In the genomic region with DNA sequence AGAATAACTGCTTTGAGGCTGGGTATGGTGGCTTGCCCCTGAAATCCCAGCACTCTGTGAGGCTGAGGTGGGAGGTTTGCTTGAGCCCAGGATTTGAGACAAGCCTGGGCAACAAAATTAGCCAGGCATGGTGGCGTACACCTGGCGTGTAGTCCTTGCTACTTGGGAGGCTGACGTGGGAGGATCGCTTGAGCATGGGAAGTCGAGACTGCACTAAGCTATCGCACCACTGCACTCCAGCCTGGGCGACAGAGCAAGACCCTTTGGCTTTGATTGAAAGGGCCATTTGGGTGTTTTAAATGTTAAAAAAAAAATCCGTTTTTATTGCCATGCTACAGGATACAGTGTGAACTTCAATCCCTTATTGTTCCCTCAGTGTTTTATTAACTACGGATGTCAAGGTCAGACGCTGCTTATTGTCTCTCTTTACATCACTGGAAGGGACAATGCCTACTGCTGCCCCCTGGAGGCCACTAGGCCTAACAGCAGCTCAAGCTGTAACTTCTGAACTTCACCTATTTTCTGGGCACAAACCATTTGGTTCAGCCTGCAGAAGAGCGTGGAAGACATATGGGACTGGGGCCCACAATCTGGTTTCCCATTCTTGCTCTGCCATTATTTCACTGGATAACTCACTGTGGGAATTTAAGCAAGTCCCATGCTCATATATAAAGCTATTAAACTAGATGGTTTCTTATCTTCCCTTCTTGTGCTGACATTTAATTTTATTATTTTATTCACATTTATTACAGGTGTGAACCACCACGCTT, we compare ENCODE assay signal across 8 cellular contexts. TPM values are rescaled to one million over a fixed set of nuclear protein-coding genes. Genes with fewer than 3 reads are reported as not detected.
DNase-seq lines count a peak whose midpoint lies in the region; ATAC-seq and TF ChIP-seq lines count a peak whose summit lies in the region.

No MANE protein-coding gene starts in this region.

- ATAC-seq in right cardiac atrium: peak; percentile 62 to 74
- ATAC-seq in GM18519 (IDR thresholded peaks at IDR 0.05; ENCODE audit: low FRiP score, unreplicated experiment): no peak
- ATAC-seq in GM18517 (IDR thresholded peaks at IDR 0.05; ENCODE audit: unreplicated experiment): no peak

- H3K27ac ChIP-seq in right cardiac atrium (ENCODE audit: low read length): no peak overlapping the region
- no peak overlapping the region for H3K27ac ChIP-seq in sigmoid colon

- WGBS in right cardiac atrium: 53% methylated on average over 12 of the region's 12 CpGs
- WGBS in sigmoid colon, 2 donors: 12 to 49% methylated on average over 12 of the region's 12 CpGs

- no peak for TF ChIP-seq POLR2A in sigmoid colon (IDR thresholded peaks at IDR 0.05)

- peaks cover 11% of the 10 kb centered on the region for H3K27me3 Mint-ChIP-seq in T-helper 2 cell treated with Interferon-gamma antibody and Interleukin-4, amounts not matched to agents 5 μg/mL and 100 μg/mL, for 36 hours (ENCODE audit: low read depth)

- peak; percentile 93 for TF ChIP-seq CTCF in GM12865 (IDR thresholded peaks at IDR 0.05; ENCODE audit: insufficient read depth, low read depth, low read length, missing control alignments)
- TF ChIP-seq CTCF in sigmoid colon (IDR thresholded peaks at IDR 0.05): peak; percentile 83 to 92 (median 90)

- H3K4me1 ChIP-seq in right cardiac atrium (ENCODE audit: control insufficient read depth, insufficient read depth, low read length) (no peaks in the 10 kb centered on the region), sigmoid colon (peaks cover 0 to 4% (median 0%) of the 10 kb centered on the region in 4 donors)

- H3K9me3 ChIP-seq in right cardiac atrium (ENCODE audit: control insufficient read depth, low read length) (no peaks in the 10 kb centered on the region), sigmoid colon (no peaks in the 10 kb centered on the region)

- no peaks in the 10 kb centered on the region for H3K27me3 ChIP-seq in right cardiac atrium (ENCODE audit: control insufficient read depth, insufficient read depth)
- H3K27me3 ChIP-seq in sigmoid colon: no peaks in the 10 kb centered on the region

- no peaks in the 10 kb centered on the region for H3K36me3 ChIP-seq in sigmoid colon

- H3K9me3 Mint-ChIP-seq in T-helper 2 cell treated with Interferon-gamma antibody and Interleukin-4, amounts not matched to agents 5 μg/mL and 100 μg/mL, for 36 hours: no peaks in the 10 kb centered on the region

- intact Hi-C loops in right cardiac atrium (cut with DNase I): loop anchor here (2.0 to 10.0 kb wide), 4 partner anchors 114 to 308 kb away; no protein-coding TSS in a partner anchor
- intact Hi-C loops in sigmoid colon (cut with DNase I): loop anchor here (1.0 to 5.0 kb wide), 2 partner anchors 114 to 310 kb away; no protein-coding TSS in a partner anchor

- DNase-seq in GM12865 (ENCODE audit: low read depth): peak; percentile 74
- peak; percentile 65 for DNase-seq in NCI-H1436 treated with DMSO at 0.1 percent for 48 hours (lab: John Stamatoyannopoulos, UW)
- peak; percentile 51 for DNase-seq in T-helper 2 cell treated with Interferon-gamma antibody and Interleukin-4, amounts not matched to agents 5 μg/mL and 100 μg/mL, for 36 hours (ENCODE audit: low spot score)
- peak in 36 of 56 donors; percentile 2 to 73 (median 16) for DNase-seq in amygdala (lab: John Stamatoyannopoulos, UW)
- DNase-seq in right cardiac atrium: peak; percentile 58 to 80 (median 78)
- DNase-seq in sigmoid colon: peak; percentile 81

- H3K4me3 ChIP-seq in GM12865 (ENCODE audit: low read depth, low read length): no peak overlapping the region
- H3K4me3 ChIP-seq in right cardiac atrium (ENCODE audit: low read length): no peak overlapping the region
- H3K4me3 ChIP-seq in sigmoid colon: no peak overlapping the region

- no peak for TF ChIP-seq EP300 in sigmoid colon (IDR thresholded peaks at IDR 0.05)

- H3K27ac Mint-ChIP-seq in T-helper 2 cell treated with Interferon-gamma antibody and Interleukin-4, amounts not matched to agents 5 μg/mL and 100 μg/mL, for 36 hours: no peak overlapping the region

- H3K36me3 Mint-ChIP-seq in T-helper 2 cell treated with Interferon-gamma antibody and Interleukin-4, amounts not matched to agents 5 μg/mL and 100 μg/mL, for 36 hours (ENCODE audit: low read depth): no peaks in the 10 kb centered on the region

- no peak overlapping the region for H3K4me3 Mint-ChIP-seq in T-helper 2 cell treated with Interferon-gamma antibody and Interleukin-4, amounts not matched to agents 5 μg/mL and 100 μg/mL, for 36 hours

- peaks cover 27% of the 10 kb centered on the region for H3K4me1 Mint-ChIP-seq in T-helper 2 cell treated with Interferon-gamma antibody and Interleukin-4, amounts not matched to agents 5 μg/mL and 100 μg/mL, for 36 hours (ENCODE audit: low read depth)

RNA-seq across cellular contexts. Expression of a gene that starts 15.3 kb away (rescaled TPM):
- total RNA-seq in right cardiac atrium: 10 to 100 TPM; 25.4 to 35.0 (median 29.1) TPM
- polyA plus RNA-seq in right cardiac atrium: 7.9 TPM
- total RNA-seq in sigmoid colon: 10 to 100 TPM; 28.4 to 42.1 (median 34.3) TPM
- 10 to 100 TPM; 12.6 to 17.9 (median 13.2) TPM for polyA plus RNA-seq in sigmoid colon

Comparison
In these comparisons a context has a peak if more than half of its experiments do, and no peak if none do; other contexts are left out.
1. DNase-seq: peak in every context shown above with its lines; median percentile 81 in sigmoid colon; 78 in right cardiac atrium; 74 in GM12865; 65 in NCI-H1436 treated with DMSO at 0.1 percent for 48 hours; 51 in T-helper 2 cell treated with Interferon-gamma antibody and Interleukin-4, amounts not matched to agents 5 μg/mL and 100 μg/mL, for 36 hours; 16 in amygdala.
2. ATAC-seq: peak in right cardiac atrium (2 of 2); none in GM18519 (single experiment) and GM18517 (single experiment).